Comparison of ENCODE assay signal across 8 cellular contexts in the genomic region with DNA sequence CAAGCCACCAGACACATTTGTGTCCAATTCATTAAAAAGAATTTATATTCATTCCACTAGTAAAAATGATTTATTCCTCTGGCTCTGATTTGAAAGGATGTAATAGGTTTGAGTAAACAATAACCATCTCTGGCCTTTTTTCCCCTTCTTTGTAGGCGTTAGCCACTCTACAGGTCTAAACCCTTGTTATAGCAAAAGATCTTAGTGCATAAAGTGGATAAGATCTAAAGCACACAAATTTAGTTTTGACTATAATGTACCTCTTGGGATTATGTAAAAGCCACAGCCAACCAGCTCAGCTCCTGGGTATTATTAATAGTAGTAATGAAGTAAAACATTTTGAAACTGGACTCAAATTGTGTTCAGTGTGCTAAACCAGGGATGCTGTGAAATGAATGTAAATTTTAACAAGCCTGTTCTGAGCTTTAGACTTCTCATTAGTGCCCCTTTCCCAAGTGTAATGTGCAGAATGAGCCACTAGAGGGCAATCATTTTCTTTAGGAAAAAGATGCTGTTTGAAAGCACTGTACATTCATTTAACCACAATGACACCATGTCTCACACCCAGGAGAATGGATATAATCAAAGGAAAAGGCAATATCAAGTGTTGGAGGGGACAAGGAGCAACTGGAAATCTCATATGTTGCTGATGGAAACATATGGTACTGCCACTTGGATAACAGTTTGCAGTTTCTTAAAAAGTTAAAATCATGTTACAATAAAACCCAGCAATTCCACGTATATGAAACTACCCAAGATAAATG.
DNase-seq lines count a peak whose midpoint lies in the region; FAIRE-seq and TF ChIP-seq lines count a peak whose summit lies in the region.

No MANE protein-coding gene starts in this region.

- DNase-seq in NCI-H524 (lab: John Stamatoyannopoulos, UW) (peak; percentile 6 to 60), NCI-H524 treated with DMSO at 0.1 percent for 48 hours (lab: John Stamatoyannopoulos, UW) (no peak), H54 (ENCODE audit: insufficient read length, low spot score) (peak; percentile 5), NB4 (ENCODE audit: low read depth) (peak; percentile 79), SK-N-MC (ENCODE audit: low read depth, low spot score) (peak; percentile 88), breast epithelium (ENCODE audit: low spot score in 2 of 2) (no peak), iris pigment epithelial cell (ENCODE audit: low read depth) (peak; percentile 74)
- DNase-seq in stimulated activated CD4-positive, alpha-beta T cell treated with anti-CD3 and anti-CD28 coated beads, Interleukin-1b, Interleukin-23, amount 100 ng/mL, for 1 hour (ENCODE audit: low read depth in 2 of 2), result peak; percentile 5 to 7

- H3K9me3 ChIP-seq in SK-N-MC (ENCODE audit: low read depth, low read length) (no peaks in the 10 kb centered on the region), breast epithelium (no peaks in the 10 kb centered on the region)

- H3K27me3 ChIP-seq in breast epithelium, result no peaks in the 10 kb centered on the region

- peak; percentile 73 for TF ChIP-seq CTCF in NB4 (IDR thresholded peaks at IDR 0.05; ENCODE audit: low read depth, low read length)
- TF ChIP-seq CTCF in breast epithelium (IDR thresholded peaks at IDR 0.05), result peak; percentile 80 to 91 (median 89)

- H3K4me3 ChIP-seq in NB4 (ENCODE audit: low read depth, low read length) (no peak overlapping the region), SK-N-MC (no peak overlapping the region), breast epithelium (no peak overlapping the region)

- FAIRE-seq in H54 (lab: Jason Lieb, UNC), result peak; percentile 82

- H3K36me3 ChIP-seq in SK-N-MC (ENCODE audit: insufficient read depth, low read length) (no peaks in the 10 kb centered on the region), breast epithelium (no peaks in the 10 kb centered on the region)

- TF ChIP-seq POLR2A in H54 (IDR thresholded peaks at IDR 0.05; ENCODE audit: low read depth, low read length), result no peak
- no peak for TF ChIP-seq POLR2A in NB4 (IDR thresholded peaks at IDR 0.05; ENCODE audit: extremely low read depth, insufficient read length)
- no peak for TF ChIP-seq POLR2A in breast epithelium (IDR thresholded peaks at IDR 0.05)

- H3K9ac ChIP-seq in SK-N-MC (ENCODE audit: insufficient read length), result no peak overlapping the region

- intact Hi-C loops in breast epithelium (cut with DNase I; ENCODE audit: low total_unique reads), result loop anchor here (10.0 kb wide), 1 partner anchor 84 kb away; no protein-coding TSS in a partner anchor

- H3K4me1 ChIP-seq in breast epithelium, result no peaks in the 10 kb centered on the region

- H3K27ac ChIP-seq in SK-N-MC (no peak overlapping the region), breast epithelium (no peak overlapping the region)

Comparison
In these comparisons a context has a peak if more than half of its experiments do, and no peak if none do; other contexts are left out.
1. DNase-seq: peak in NCI-H524 (2 of 2), H54 (single experiment), NB4 (single experiment), SK-N-MC (single experiment), iris pigment epithelial cell (single experiment) and stimulated activated CD4-positive, alpha-beta T cell treated with anti-CD3 and anti-CD28 coated beads, Interleukin-1b, Interleukin-23, amount 100 ng/mL, for 1 hour (2 of 2); none in NCI-H524 treated with DMSO at 0.1 percent for 48 hours (single experiment) and breast epithelium (0 of 2).